ENCODE assay signal across 10 cellular contexts in genomic region chr1:206691604-206692003, GRCh38. TPM values are rescaled to one million over a fixed set of nuclear protein-coding genes. Genes with fewer than 3 reads are reported as not detected.
DNase-seq lines count a peak whose midpoint lies in the region; ATAC-seq, FAIRE-seq and TF ChIP-seq lines count a peak whose summit lies in the region.
"Had no signal": no experiment of that assay in that cellular context is flagged by ENCODE, and none has a peak within 500 bp of the region (broad histone marks: within the 10 kb centered on the region; RNA-seq: fewer than 3 reads in every experiment).

No MANE protein-coding gene starts in this region.

- TF ChIP-seq CTCF in A549 (IDR thresholded peaks at IDR 0.05) (no peak), heart right ventricle (IDR thresholded peaks at IDR 0.05) (no peak), neural progenitor cell (IDR thresholded peaks at IDR 0.05) (no peak), GM10248 (IDR thresholded peaks at IDR 0.05; ENCODE audit: control extremely low read depth, extremely low read depth, low read depth, missing control alignments) (no peak)

- H3K27ac ChIP-seq in A549 (peak overlapping the region; percentile 30 to 42; a peak in 5 of 6 replicates), heart right ventricle (peak overlapping the region; percentile 80 to 99 (median 96)), neural progenitor cell (no peak overlapping the region)
- H3K27ac ChIP-seq: SJSA1 had no signal

- H4K20me1 ChIP-seq in neural progenitor cell (ENCODE audit: low read depth): peaks cover 97% of the 10 kb centered on the region

- POLR2A ChIA-PET in A549 (lab: Yijun Ruan, JAX) (interaction anchor here (0.5 kb wide), 1 partner anchor 87 kb away, joined by 3 read pairs; no protein-coding TSS in a partner anchor), GM10248 (lab: Yijun Ruan, JAX) (interaction anchor here (0.6 kb wide), 1 partner anchor 46 kb away, joined by 4 read pairs; no protein-coding TSS in a partner anchor)

- peaks cover 74% of the 10 kb centered on the region for H3K4me1 Mint-ChIP-seq in activated T-helper 17 cell treated with anti-CD3 and anti-CD28 coated beads, Interleukin-2, amount 50 U/mL, for 72 hours
- peaks cover 81% of the 10 kb centered on the region for H3K4me1 Mint-ChIP-seq in neural progenitor cell

- ATAC-seq in A549 (peak; percentile 11 to 34; a peak in 3 of 6 replicates), heart right ventricle (peak in 4 of 8 donors; percentile 11 to 23 (median 16)), HG03175 (IDR thresholded peaks at IDR 0.05; ENCODE audit: unreplicated experiment) (no peak)
- ATAC-seq in activated T-helper 17 cell treated with anti-CD3 and anti-CD28 coated beads, Interleukin-2, amount 50 U/mL, for 72 hours (replicated peaks): no peak
- ATAC-seq: activated T-cell treated with anti-CD3 and anti-CD28 coated beads, Interleukin-2, amount 50 U/mL, for 4 hours had no signal

- peak overlapping the region; percentile 60 for H3K27ac Mint-ChIP-seq in activated T-helper 17 cell treated with anti-CD3 and anti-CD28 coated beads, Interleukin-2, amount 50 U/mL, for 72 hours
- peak overlapping the region; percentile 67 for H3K27ac Mint-ChIP-seq in neural progenitor cell

- no peaks in the 10 kb centered on the region for H3K9me3 ChIP-seq in A549
- H3K9me3 ChIP-seq in heart right ventricle: no peaks in the 10 kb centered on the region
- H3K9me3 ChIP-seq in neural progenitor cell (ENCODE audit: low read depth): no peaks in the 10 kb centered on the region
- H3K9me3 ChIP-seq: SJSA1 had no signal

- H3K27me3 Mint-ChIP-seq in activated T-helper 17 cell treated with anti-CD3 and anti-CD28 coated beads, Interleukin-2, amount 50 U/mL, for 72 hours: no peaks in the 10 kb centered on the region
- peaks cover 6% of the 10 kb centered on the region for H3K27me3 Mint-ChIP-seq in neural progenitor cell (ENCODE audit: insufficient read depth, low read depth)

- no peak for FAIRE-seq in A549 (lab: Jason Lieb, UNC)

- intact Hi-C loops in heart right ventricle (cut with DNase I): loop anchor here in 3 of 10 donors (2.0 to 5.0 kb wide), 4 partner anchors 31 to 36 kb away; no protein-coding TSS in a partner anchor

- H3K36me3 Mint-ChIP-seq in activated T-helper 17 cell treated with anti-CD3 and anti-CD28 coated beads, Interleukin-2, amount 50 U/mL, for 72 hours (ENCODE audit: low read depth): peaks cover 81% of the 10 kb centered on the region
- peaks cover 18% of the 10 kb centered on the region for H3K36me3 Mint-ChIP-seq in neural progenitor cell

- H3F3A ChIP-seq in neural progenitor cell (ENCODE audit: low read depth): peaks cover 14% of the 10 kb centered on the region

- H3K9ac ChIP-seq in neural progenitor cell: no peak overlapping the region

- DNase-seq in A549 (ENCODE audit: low read depth in 1 of 2, low spot score in 1 of 2) (no peak), heart right ventricle (peak in 1 of 2 donors; percentile 46), neural progenitor cell (ENCODE audit: low spot score) (no peak), GM10248 (ENCODE audit: extremely low spot score) (no peak), AG20443 (ENCODE audit: low spot score) (no peak), NCI-H1436 treated with DMSO at 0.1 percent for 48 hours (lab: John Stamatoyannopoulos, UW) (no peak)
- DNase-seq: activated T-cell treated with anti-CD3 and anti-CD28 coated beads, Interleukin-2, amount 50 U/mL, for 4 hours had no signal

- peak overlapping the region; percentile 69 for H3K4me2 ChIP-seq in A549
- no peak overlapping the region for H3K4me2 ChIP-seq in neural progenitor cell

- TF ChIP-seq RAD21 in A549 (conservative IDR thresholded peaks at IDR 0.05 in 1 of 2, IDR thresholded peaks at IDR 0.05 in 1 of 2): no peak

- H3K4me3 ChIP-seq in A549: no peak overlapping the region
- H3K4me3 ChIP-seq in heart right ventricle: peak overlapping the region in 2 of 10 donors; percentile 9 to 19
- no peak overlapping the region for H3K4me3 ChIP-seq in neural progenitor cell
- H3K4me3 ChIP-seq: SJSA1 had no signal

- no peaks in the 10 kb centered on the region for H3K9me3 Mint-ChIP-seq in activated T-helper 17 cell treated with anti-CD3 and anti-CD28 coated beads, Interleukin-2, amount 50 U/mL, for 72 hours
- H3K9me3 Mint-ChIP-seq in neural progenitor cell: no peaks in the 10 kb centered on the region
- H3K9me3 Mint-ChIP-seq: activated T-cell treated with anti-CD3 and anti-CD28 coated beads, Interleukin-2, amount 50 U/mL, for 4 hours had no signal

- no peak for TF ChIP-seq EP300 in A549 (IDR thresholded peaks at IDR 0.05)

- CTCF ChIA-PET in A549 (lab: Yijun Ruan, JAX): interaction anchor here (0.8 to 5.0 kb wide), 11 partner anchors 11 to 223 kb away, joined by 3 to 40 read pairs (median 4); no protein-coding TSS in a partner anchor
- CTCF ChIA-PET in GM10248 (lab: Yijun Ruan, JAX): interaction anchor here (0.8 to 9.7 kb wide), 12 partner anchors 9 to 225 kb away, joined by 3 to 88 read pairs (median 5); no protein-coding TSS in a partner anchor

- H3K4me3 Mint-ChIP-seq in activated T-helper 17 cell treated with anti-CD3 and anti-CD28 coated beads, Interleukin-2, amount 50 U/mL, for 72 hours: no peak overlapping the region
- H3K4me3 Mint-ChIP-seq in neural progenitor cell: no peak overlapping the region
- H3K4me3 Mint-ChIP-seq: activated T-cell treated with anti-CD3 and anti-CD28 coated beads, Interleukin-2, amount 50 U/mL, for 4 hours had no signal

- H3K36me3 ChIP-seq in heart right ventricle: peaks cover 0 to 28% (median 0%) of the 10 kb centered on the region in 9 donors
- no peaks in the 10 kb centered on the region for H3K36me3 ChIP-seq in neural progenitor cell

- WGBS in A549 (ENCODE audit: missing lambda C conversion rate): 40% methylated on average over 8 of the region's 8 CpGs
- WGBS in heart right ventricle, 2 donors: 22 to 30% methylated on average over 8 of the region's 8 CpGs

- no peak overlapping the region for H2AFZ ChIP-seq in neural progenitor cell (replicated peaks)

- H3K27me3 ChIP-seq in heart right ventricle (no peaks in the 10 kb centered on the region), neural progenitor cell (peaks cover 9% of the 10 kb centered on the region)
- H3K27me3 ChIP-seq: SJSA1 had no signal

- peaks cover 94% of the 10 kb centered on the region for H3K79me2 ChIP-seq in neural progenitor cell (ENCODE audit: low read depth)

- TF ChIP-seq POLR2A in A549 (IDR thresholded peaks at IDR 0.05; ENCODE audit: low read length): no peak

- H3K4me1 ChIP-seq in A549: peaks cover 82% of the 10 kb centered on the region
- H3K4me1 ChIP-seq in heart right ventricle: peaks cover 54 to 100% (median 100%) of the 10 kb centered on the region in 9 donors
- peaks cover 56% of the 10 kb centered on the region for H3K4me1 ChIP-seq in neural progenitor cell

TF ChIP-seq in A549, 52 proteins besides CTCF, POLR2A, EP300 and RAD21 (continues in another document):
- no peak for TF ChIP-seq MYC (IDR thresholded peaks at IDR 0.05; ENCODE audit: borderline replicate concordance, low read length)
- no peak for TF ChIP-seq PHF8 (IDR thresholded peaks at IDR 0.05; ENCODE audit: borderline replicate concordance, low read depth)
- TF ChIP-seq SREBF2 (IDR thresholded peaks at IDR 0.05): no peak
- TF ChIP-seq POLR2AphosphoS2 (conservative IDR thresholded peaks at IDR 0.05; ENCODE audit: low read length): no peak
- no peak for TF ChIP-seq FOSL2 (IDR thresholded peaks at IDR 0.05)
- TF ChIP-seq FOSL2 (CRISPR knock-in tag; IDR thresholded peaks at IDR 0.05): no peak
- TF ChIP-seq SMC3 (IDR thresholded peaks at IDR 0.05): no peak
- no peak for TF ChIP-seq ELK1 (IDR thresholded peaks at IDR 0.05; ENCODE audit: low read depth, low read length)
- TF ChIP-seq RNF2 (IDR thresholded peaks at IDR 0.05; ENCODE audit: borderline replicate concordance, low read depth): no peak

RNA-seq across cellular contexts. Expression of gene MAPKAPK2, which starts 6.9 kb away (rescaled TPM):
- polyA plus RNA-seq in A549 (2011; rRNA removed) (37.2 and 48.5 TPM in 2 replicates), A549 (2017; fragmentation: RNase III; extraction: RNeasy Plus Mini Kit Qiagen cat#74134 plus additional on column Dnase treatment) (36.5 to 43.8 TPM (median 43.0 TPM) in 3 replicates), heart right ventricle (100 to 1,000 TPM; 101 to 144 TPM)
- 34.3 and 42.5 TPM in 2 replicates for polyA plus RNA-seq in A549 (2012; cell fraction: cytosol; rRNA removed)
- 62.0 and 66.6 TPM in 2 replicates for polyA plus RNA-seq in A549 (2012; cell fraction: nucleus; rRNA removed)
- 49.2 and 51.4 TPM in 2 replicates for polyA minus RNA-seq in A549 (2011; rRNA and poly(A)+ RNA removed)
- 10 to 100 TPM; 64.6 to 85.3 TPM for total RNA-seq in activated T-helper 17 cell treated with anti-CD3 and anti-CD28 coated beads, Interleukin-2, amount 50 U/mL, for 72 hours
- total RNA-seq in heart right ventricle (100 to 1,000 TPM; 169 to 323 (median 224) TPM), neural progenitor cell (ENCODE audit: low replicate concordance) (24.7 and 38.7 TPM in 2 replicates)

RNA-seq across cellular contexts. Expression of gene DYRK3, which starts 56.3 kb away (rescaled TPM):
- 7.3 and 9.3 TPM in 2 replicates for polyA plus RNA-seq in A549 (2011; rRNA removed)
- 1.8 and 2.1 TPM in 2 replicates for polyA plus RNA-seq in A549 (2012; cell fraction: cytosol; rRNA removed)
- polyA plus RNA-seq in A549 (2012; cell fraction: nucleus; rRNA removed): 2.0 and 2.6 TPM in 2 replicates
- polyA plus RNA-seq in A549 (2017; fragmentation: RNase III; extraction: RNeasy Plus Mini Kit Qiagen cat#74134 plus additional on column Dnase treatment): 8.2 to 8.8 TPM (median 8.7 TPM) in 3 replicates
- polyA minus RNA-seq in A549 (2011; rRNA and poly(A)+ RNA removed): 8.5 and 10.5 TPM in 2 replicates
- 10 to 100 TPM in 1 of 2 donors, 1 to 10 TPM in 1; 9.3 to 12.3 TPM for total RNA-seq in activated T-helper 17 cell treated with anti-CD3 and anti-CD28 coated beads, Interleukin-2, amount 50 U/mL, for 72 hours
- total RNA-seq in heart right ventricle: 10 to 100 TPM; 10.4 to 27.9 (median 20.8) TPM
- polyA plus RNA-seq in heart right ventricle: 10 to 100 TPM in 1 of 2 donors, 1 to 10 TPM in 1; 4.1 to 31.1 TPM
- total RNA-seq in neural progenitor cell (ENCODE audit: low replicate concordance): 21.9 and 22.7 TPM in 2 replicates

Comparison
In these comparisons a context has a peak if more than half of its experiments do, and no peak if none do; other contexts are left out.
1. ATAC-seq: peak in A549 (2 of 2); none in activated T-helper 17 cell treated with anti-CD3 and anti-CD28 coated beads, Interleukin-2, amount 50 U/mL, for 72 hours (single experiment) and HG03175 (single experiment).